In the genomic region with DNA sequence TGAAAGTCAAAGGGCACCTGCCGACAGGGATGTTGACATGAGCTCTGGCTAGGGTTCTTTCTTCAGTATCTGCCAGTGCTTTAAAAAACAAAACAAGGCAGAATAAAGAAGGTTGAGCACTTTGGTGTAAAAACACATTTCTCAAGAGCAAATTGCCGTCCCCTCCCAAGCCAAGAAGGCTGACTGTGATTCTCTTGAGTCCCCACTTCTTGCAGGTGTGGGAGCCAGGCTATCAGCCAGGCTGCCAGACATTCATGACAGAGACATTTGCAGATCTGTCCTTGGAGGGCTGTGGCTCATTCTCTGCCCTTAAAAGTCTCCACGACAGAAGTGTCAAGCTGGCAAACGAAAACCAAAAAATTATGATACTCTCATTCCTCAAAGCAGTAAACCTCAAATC, we compare ENCODE assay signal across 5 cellular contexts.
"Had no signal": no experiment of that assay in that cellular context is flagged by ENCODE, and none has a peak within 500 bp of the region (broad histone marks: within the 10 kb centered on the region; RNA-seq: fewer than 3 reads in every experiment).

No MANE protein-coding gene starts in this region.

- DNase-seq: GF-D8 had no signal

- ATAC-seq: GM12878 had no signal

- H3K4me3 ChIP-seq: GM12878 had no signal

- FAIRE-seq: G401.6, GM12878, GM18507, GM19239 had no signal
